Comparison of ENCODE assay signal across 8 cellular contexts in the genomic region with DNA sequence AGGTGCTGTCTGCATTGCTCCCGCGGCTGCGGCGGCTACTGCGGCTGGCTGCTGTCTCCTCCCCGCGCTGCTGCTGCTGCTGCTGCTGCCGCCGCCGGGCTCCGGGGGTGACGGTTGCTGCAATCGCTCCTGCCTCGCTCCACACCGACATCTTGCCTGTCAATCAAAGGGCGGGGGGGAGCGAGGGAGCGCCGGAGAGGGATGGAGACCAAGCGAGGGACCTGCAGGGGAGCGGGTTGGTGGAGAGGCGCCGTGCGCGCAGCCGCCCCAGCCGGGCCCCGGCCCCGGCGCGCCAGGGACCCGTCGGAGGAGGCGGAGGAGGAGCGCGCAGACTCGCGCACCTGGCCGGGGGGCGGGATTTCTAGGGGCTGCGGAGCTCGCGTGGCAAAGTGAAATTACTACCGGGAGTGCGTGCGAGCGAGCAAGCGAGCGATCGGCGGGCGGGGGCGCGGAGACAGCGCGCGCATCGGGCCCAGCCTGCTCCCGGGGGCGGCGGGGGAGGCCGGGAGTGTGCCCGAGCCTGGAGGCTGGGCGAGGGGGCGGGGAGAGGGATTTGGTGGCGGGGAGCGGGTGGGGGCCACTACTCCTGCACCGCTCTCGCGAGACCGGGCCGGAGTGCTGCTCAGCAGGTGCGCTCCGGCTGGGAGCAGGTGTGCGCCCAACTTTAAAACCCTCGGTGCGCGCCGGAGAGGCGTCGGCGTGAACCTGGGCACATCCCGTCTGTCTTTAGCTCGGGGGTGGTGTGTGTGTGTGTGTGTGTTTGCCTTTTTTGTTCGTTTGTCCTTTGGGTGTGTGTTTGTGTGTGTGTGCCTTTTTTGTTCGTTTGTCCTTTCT. TPM values are rescaled to one million over a fixed set of nuclear protein-coding genes. Genes with fewer than 3 reads are reported as not detected.
DNase-seq lines count a peak whose midpoint lies in the region; ATAC-seq, FAIRE-seq and TF ChIP-seq lines count a peak whose summit lies in the region.

A gene (minus strand): TSS at position 165 of the 834 bp plus-strand sequence. CDS start 735 bp downstream, outside the sequence.

- H3K9ac ChIP-seq in H1 (replicated peaks in 1 of 4; ENCODE audit: extremely low read depth in 1 of 4, low read depth in 3 of 4, low read length in 3 of 4): peak within 1 kb of the TSS; percentile 46 to 86 (median 62)

- H2BK5ac ChIP-seq in H1 (ENCODE audit: low read depth, low read length): peak within 1 kb of the TSS; percentile 81; the same call in 1 of the 2 replicates

- peaks cover 2 to 4% (median 3%) of the 10 kb centered on the region in 4 experiments for H3K4me1 ChIP-seq in H1 (replicated peaks in 1 of 4; ENCODE audit: control insufficient read depth in 3 of 4, insufficient read depth in 4 of 4, low read length in 3 of 4)

- no peak for TF ChIP-seq EP300 in H1 (IDR thresholded peaks at IDR 0.05; ENCODE audit: borderline replicate concordance in 1 of 2, low read depth in 2 of 2, low read length in 2 of 2)

- no peaks in the 10 kb centered on the region for H3K79me2 ChIP-seq in H1 (ENCODE audit: control insufficient read depth in 1 of 2, insufficient read depth in 2 of 2, low read length in 2 of 2)

- peak; percentile 77 for ATAC-seq in HG02852 (IDR thresholded peaks at IDR 0.05; ENCODE audit: unreplicated experiment)
- peak; percentile 44 to 65 for ATAC-seq in naive thymus-derived CD8-positive, alpha-beta T cell

- H2BK15ac ChIP-seq in H1 (ENCODE audit: low read length): no peak within 1 kb of the TSS; the same call in 1 of the 2 replicates

- CTCF ChIA-PET in H1 (lab: Charles Lee; ENCODE audit: partially characterized antibody): interaction anchor here (1.6 kb wide), 1 partner anchor 111 kb away, joined by 5 read pairs; no protein-coding TSS in a partner anchor

- peaks cover 21% of the 10 kb centered on the region for H3K23me2 ChIP-seq in H1 (ENCODE audit: low read depth, low read length)

- peak; percentile 70 to 81 for TF ChIP-seq POLR2A in H1 (IDR thresholded peaks at IDR 0.05; ENCODE audit: control extremely low read depth in 1 of 2, low read depth in 2 of 2, low read length in 2 of 2)

- peaks cover 0 to 21% (median 18%) of the 10 kb centered on the region in 9 donors for H3K9me3 Mint-ChIP-seq in naive thymus-derived CD8-positive, alpha-beta T cell

- H3K23ac ChIP-seq in H1 (ENCODE audit: insufficient read length): no peak within 1 kb of the TSS

- peaks cover 6 to 8% of the 10 kb centered on the region in 2 experiments; a peak in 2 of 4 replicates for H3K9me3 ChIP-seq in H1 (ENCODE audit: insufficient read depth in 2 of 2, low read depth in 1 of 2, low read length in 1 of 2)

- peaks cover 0 to 7% (median 1%) of the 10 kb centered on the region in 4 experiments; a peak in 3 of 7 replicates for H3K27me3 ChIP-seq in H1 (replicated peaks in 1 of 4; ENCODE audit: control insufficient read depth in 3 of 4, extremely low read depth in 1 of 4, insufficient read depth in 3 of 4, low read length in 3 of 4)

- H3K4ac ChIP-seq in H1 (replicated peaks; ENCODE audit: insufficient read length, low read depth, low read length): no peak within 1 kb of the TSS

- no peak for FAIRE-seq in H1 (lab: Jason Lieb, UNC)

- no peak within 1 kb of the TSS for H3K27ac ChIP-seq in H1 (ENCODE audit: low read depth, low read length)

- peak within 1 kb of the TSS; percentile 81; the same call in 1 of the 2 replicates for H3K18ac ChIP-seq in H1 (ENCODE audit: extremely low read depth, low read length)

- H2BK20ac ChIP-seq in H1 (ENCODE audit: low read length): no peak within 1 kb of the TSS; the same call in 1 of the 2 replicates

- H4K20me1 ChIP-seq in H1 (replicated peaks in 1 of 2; ENCODE audit: control insufficient read depth in 1 of 2, insufficient read depth in 2 of 2, low read length in 2 of 2): no peaks in the 10 kb centered on the region

- TF ChIP-seq RAD21 in H1 (IDR thresholded peaks at IDR 0.05 in 1 of 2, conservative IDR thresholded peaks at IDR 0.05 in 1 of 2; ENCODE audit: low read depth in 2 of 2, low read length in 2 of 2): no peak

- H3K4me3 Mint-ChIP-seq in naive thymus-derived CD8-positive, alpha-beta T cell: peak within 1 kb of the TSS; percentile 68 to 91 (median 81)

- TF ChIP-seq CTCF in GM12865 (IDR thresholded peaks at IDR 0.05; ENCODE audit: insufficient read depth, low read depth, low read length, missing control alignments) (no peak), H1 (IDR thresholded peaks at IDR 0.05; ENCODE audit: control extremely low read depth in 1 of 3, insufficient read depth in 1 of 3, low read depth in 1 of 3, low read length in 3 of 3) (no peak)

- H3K79me1 ChIP-seq in H1 (ENCODE audit: low read depth, low read length): no peaks in the 10 kb centered on the region

- peak within 1 kb of the TSS; percentile 96 for H2AFZ ChIP-seq in H1 (ENCODE audit: low read length)

- peak within 1 kb of the TSS; percentile 85 for H4K91ac ChIP-seq in H1 (replicated peaks; ENCODE audit: insufficient read length, low read length)

- H2BK12ac ChIP-seq in H1 (ENCODE audit: low read depth, low read length): peak within 1 kb of the TSS; percentile 97

- peaks cover 0 to 22% (median 1%) of the 10 kb centered on the region in 3 donors for H3K36me3 Mint-ChIP-seq in naive thymus-derived CD8-positive, alpha-beta T cell

- H2AK5ac ChIP-seq in H1 (ENCODE audit: low read depth, low read length): no peak within 1 kb of the TSS

- H3K27me3 Mint-ChIP-seq in naive thymus-derived CD8-positive, alpha-beta T cell: peaks cover 34 to 86% (median 56%) of the 10 kb centered on the region in 5 donors

- POLR2A ChIA-PET in H1 (lab: Charles Lee; ENCODE audit: partially characterized antibody): interaction anchor here (0.6 to 1.5 kb wide), 9 partner anchors 10 to 94 kb away, joined by 3 to 5 read pairs (median 3); no protein-coding TSS in a partner anchor
- POLR2A ChIA-PET in naive thymus-derived CD8-positive, alpha-beta T cell (lab: Charles Lee): no interaction called here

- WGBS in H1 (ENCODE audit: extremely low coverage in 1 of 2, insufficient coverage in 1 of 2, insufficient read length in 1 of 2, insufficient replicate concordance in 2 of 2, low coverage in 1 of 2, low lambda C conversion rate in 2 of 2, missing lambda C conversion rate in 1 of 2), 2 experiments: 1% methylated on average over 52 of the region's 86 CpGs; no CpG with 5 or more reads in 1 of the 2 experiments

- peak within 1 kb of the TSS; percentile 82 to 100 for H3K4me2 ChIP-seq in H1 (ENCODE audit: insufficient read depth in 1 of 2, low read depth in 2 of 2, low read length in 2 of 2)

- H3K14ac ChIP-seq in H1 (ENCODE audit: insufficient read length): no peak within 1 kb of the TSS

- peak within 1 kb of the TSS; percentile 64 for H4K8ac ChIP-seq in H1 (ENCODE audit: extremely low read depth, insufficient read depth, low read length)

- H3K4me3 ChIP-seq in GM12865 (ENCODE audit: low read depth, low read length): peak within 1 kb of the TSS; percentile 51
- H3K4me3 ChIP-seq in H1 (ENCODE audit: extremely low read depth in 1 of 4, insufficient read depth in 2 of 4, low read depth in 3 of 4, low read length in 4 of 4): peak within 1 kb of the TSS; percentile 60 to 91 (median 80)

- H3K36me3 ChIP-seq in H1 (ENCODE audit: control insufficient read depth in 2 of 4, insufficient read depth in 4 of 4, low read length in 3 of 4): no peaks in the 10 kb centered on the region

- H3K56ac ChIP-seq in H1 (replicated peaks; ENCODE audit: insufficient read length, low read depth, low read length): no peak within 1 kb of the TSS

- peak within 1 kb of the TSS; percentile 50 for H4K5ac ChIP-seq in H1 (ENCODE audit: insufficient read length, low read depth, low read length)

- peak within 1 kb of the TSS in 1 of 10 donors; percentile 34 for H3K27ac Mint-ChIP-seq in naive thymus-derived CD8-positive, alpha-beta T cell

- no peak within 1 kb of the TSS for H2BK120ac ChIP-seq in H1 (replicated peaks; ENCODE audit: low read depth, low read length)

- DNase-seq in GM12865 (ENCODE audit: low read depth): peak; percentile 73
- peak; percentile 96 for DNase-seq in NCI-H2107 (lab: John Stamatoyannopoulos, UW)
- peak; percentile 59 to 63 for DNase-seq in activated CD4-positive, alpha-beta T cell treated with anti-CD3 and anti-CD28 coated beads, Interleukin-2, amount 50 U/mL, for 48 hours
- DNase-seq in H1 (ENCODE audit: low read depth in 1 of 2, low spot score in 2 of 2): peak; percentile 69 to 87
- peak in 7 of 10 donors; percentile 6 to 42 (median 21) for DNase-seq in naive thymus-derived CD8-positive, alpha-beta T cell
- peak; percentile 34 for DNase-seq in superior temporal gyrus (ENCODE audit: extremely low spot score)
- DNase-seq in T1000 (lab: John Stamatoyannopoulos, UW): no peak

- peaks cover 3 to 13% (median 8%) of the 10 kb centered on the region in 4 donors for H3K4me1 Mint-ChIP-seq in naive thymus-derived CD8-positive, alpha-beta T cell

TF ChIP-seq in H1, 55 proteins besides CTCF, POLR2A, EP300 and RAD21 (continues in another document):
- TF ChIP-seq, protein P1, sequence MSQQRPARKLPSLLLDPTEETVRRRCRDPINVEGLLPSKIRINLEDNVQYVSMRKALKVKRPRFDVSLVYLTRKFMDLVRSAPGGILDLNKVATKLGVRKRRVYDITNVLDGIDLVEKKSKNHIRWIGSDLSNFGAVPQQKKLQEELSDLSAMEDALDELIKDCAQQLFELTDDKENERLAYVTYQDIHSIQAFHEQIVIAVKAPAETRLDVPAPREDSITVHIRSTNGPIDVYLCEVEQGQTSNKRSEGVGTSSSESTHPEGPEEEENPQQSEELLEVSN (IDR thresholded peaks at IDR 0.05): peak; percentile 88
- TF ChIP-seq RNF2 (IDR thresholded peaks at IDR 0.05; ENCODE audit: borderline replicate concordance, low read depth, low read length, missing control alignments, poor library complexity, severe bottlenecking) (no peak), PHF8 (conservative IDR thresholded peaks at IDR 0.05; ENCODE audit: low read depth, low read length) (peak; percentile 88), SIRT6 (IDR thresholded peaks at IDR 0.05; ENCODE audit: low read length) (no peak), TAF7 (optimal IDR thresholded peaks at IDR 0.05; ENCODE audit: borderline replicate concordance, low read depth, low read length) (no peak), KDM1A (IDR thresholded peaks at IDR 0.05; ENCODE audit: borderline replicate concordance, low read length) (0 out of 2 replicates have a peak, but pooled peaks have one; percentile 10)

RNA-seq across cellular contexts. Expression of the gene that starts here (rescaled TPM):
- total RNA-seq in H1 (2021; fragmentation: NEBNext Ultra II Directional; extraction: Animal tissue kit (Norgen Biotek cat#: 25700)): 2.1 and 2.2 TPM in 2 replicates
- polyA plus RNA-seq in H1 (2011; rRNA removed): 0.60 and 0.74 TPM in 2 replicates
- 0.41 TPM for polyA plus RNA-seq in H1 (2011; cell fraction: cytosol; rRNA removed)
- 1.2 TPM for polyA plus RNA-seq in H1 (2011; cell fraction: nucleus; rRNA removed)
- polyA plus RNA-seq in H1 (2012, experiment 1 of 2): 0.76 to 0.96 TPM (median 0.94 TPM) in 4 replicates
- 0.13 TPM for polyA plus RNA-seq in H1 (2012, experiment 2 of 2)
- 0.43 TPM for polyA plus RNA-seq in H1 (2013, experiment 1 of 2)
- polyA plus RNA-seq in H1 (2013, experiment 2 of 2): 0.40 TPM
- 2.5 and 2.7 TPM in 2 replicates for polyA minus RNA-seq in H1 (2011; rRNA and poly(A)+ RNA removed)
- polyA minus RNA-seq in H1 (2011; cell fraction: cytosol; rRNA and poly(A)+ RNA removed): 1.9 TPM
- polyA minus RNA-seq in H1 (2011; cell fraction: nucleus; rRNA and poly(A)+ RNA removed): 2.8 TPM
- total RNA-seq in naive thymus-derived CD8-positive, alpha-beta T cell: not detected
- not detected for polyA plus RNA-seq in naive thymus-derived CD8-positive, alpha-beta T cell

Comparison
In these comparisons a context has a peak if more than half of its experiments do, and no peak if none do; other contexts are left out.
1. Peak in DNase-seq and ATAC-seq in naive thymus-derived CD8-positive, alpha-beta T cell; RNA of the gene not detected or under 1 TPM.